ENCODE assay signal across 8 cellular contexts in genomic region chr19:12293771-12294307, GRCh38. TPM values are rescaled to one million over a fixed set of nuclear protein-coding genes. Genes with fewer than 3 reads are reported as not detected.
DNase-seq lines count a peak whose midpoint lies in the region; ATAC-seq and TF ChIP-seq lines count a peak whose summit lies in the region.

No MANE protein-coding gene starts in this region.

- peak; percentile 39 for ATAC-seq in GM21576 (IDR thresholded peaks at IDR 0.05; ENCODE audit: unreplicated experiment)

- TF ChIP-seq CTCF in coronary artery (IDR thresholded peaks at IDR 0.05): no peak

- H3K4me3 ChIP-seq in MG63 (peak overlapping the region; percentile 83), coronary artery (peak overlapping the region; percentile 98)

- no peaks in the 10 kb centered on the region for H3K27me3 ChIP-seq in MG63

- peaks cover 10% of the 10 kb centered on the region for H3K9me3 ChIP-seq in MG63

- DNase-seq in EH (ENCODE audit: low read depth): peak; percentile 69
- DNase-seq in MG63: peak; percentile 80
- DNase-seq in activated CD4-positive, CD25-positive, alpha-beta regulatory T cell treated with anti-CD3 and anti-CD28 coated beads, Interleukin-2, amount 50 U/mL, for 16 hours (ENCODE audit: low read depth, low spot score): peak; percentile 20
- peak; percentile 84 for DNase-seq in coronary artery (ENCODE audit: low spot score)
- peak; percentile 96 for DNase-seq in left kidney (ENCODE audit: low read depth, low spot score)
- peak; percentile 32 for DNase-seq in stimulated activated CD4-positive, alpha-beta T cell treated with anti-CD3 and anti-CD28 coated beads, Interleukin-2, amount 100 ng/mL, for 4 hours (ENCODE audit: low read depth)
- no peak for DNase-seq in NCI-H1092 treated with DMSO at 0.1 percent for 48 hours (lab: John Stamatoyannopoulos, UW)

- H3K27ac ChIP-seq in coronary artery: peak overlapping the region; percentile 93 to 99

- H3K36me3 ChIP-seq in MG63: peaks cover 26% of the 10 kb centered on the region

RNA-seq across cellular contexts. Expression of gene ZNF44, which starts 0.8 kb away (rescaled TPM):
- total RNA-seq in MG63 (2014; rRNA removed; shearing (Covaris generic); ENCODE audit: low replicate concordance): 7.7 and 10.2 TPM in 2 replicates

RNA-seq across cellular contexts. Expression of gene ZNF563, which starts 39.6 kb away (rescaled TPM):
- 4.3 and 31.8 TPM in 2 replicates for total RNA-seq in MG63 (2014; rRNA removed; shearing (Covaris generic); ENCODE audit: low replicate concordance)
